ENCODE assay signal across 8 cellular contexts in the genomic region with DNA sequence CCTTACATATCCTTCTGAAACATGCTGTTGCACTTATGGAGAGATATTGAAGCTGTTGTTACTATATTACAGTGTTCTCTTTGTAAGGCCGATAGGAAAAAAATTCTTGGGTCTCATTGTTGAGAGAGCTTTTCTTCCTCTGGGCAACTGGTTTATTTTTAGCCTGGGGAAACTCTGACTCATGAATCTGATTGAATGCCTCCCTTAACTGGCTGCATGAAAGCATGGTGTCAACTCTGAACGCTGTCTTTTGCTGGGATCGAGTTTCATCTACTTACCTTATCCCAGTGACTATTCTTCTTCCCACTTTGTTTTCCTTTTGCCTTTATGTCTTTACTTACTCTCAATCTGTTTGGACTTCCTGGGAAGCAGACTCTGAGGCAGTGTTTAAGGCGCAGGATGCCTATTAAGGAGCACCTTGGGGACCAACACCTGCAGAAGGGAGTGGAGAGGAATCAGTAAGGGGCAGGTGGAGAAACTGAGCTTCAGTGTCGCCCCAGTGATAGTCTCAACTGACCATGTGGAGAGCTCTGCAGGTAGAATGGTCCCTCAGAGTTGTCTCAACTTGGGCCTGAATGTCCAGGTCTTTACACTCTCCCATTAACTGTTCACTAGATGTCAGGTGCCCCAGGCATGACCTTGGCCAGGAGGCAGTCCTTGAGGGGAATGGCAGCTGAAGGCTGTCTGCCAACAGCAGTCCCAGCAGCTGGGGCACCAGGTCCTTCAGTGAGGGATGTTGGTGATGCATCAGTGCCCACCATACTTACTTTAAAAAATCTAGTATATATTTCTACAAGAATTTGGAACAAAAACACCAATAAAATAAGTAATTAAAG.
DNase-seq lines count a peak whose midpoint lies in the region; ATAC-seq, FAIRE-seq and TF ChIP-seq lines count a peak whose summit lies in the region.

No MANE protein-coding gene starts in this region.

- no peak overlapping the region for H3K27ac ChIP-seq in HepG2 (ENCODE audit: extremely low read length, insufficient read depth, low read length)
- H3K27ac ChIP-seq in OCI-LY7 (ENCODE audit: low read depth, low read length, poor library complexity, severe bottlenecking): no peak overlapping the region

- BruUV-seq in HepG2 (replicated peaks; lab: Mats Ljungman, UMichigan) (no TSS peak), OCI-LY7 (replicated peaks; lab: Mats Ljungman, UMichigan) (no TSS peak)

- POLR2A ChIA-PET in HepG2 (lab: Yijun Ruan, JAX) (no interaction called here), OCI-LY7 (lab: Charles Lee) (interaction anchor here (0.7 kb wide), 1 partner anchor 32 kb away, joined by 3 read pairs; no protein-coding TSS in a partner anchor)

- no peak for TF ChIP-seq CTCF in AG09309 (IDR thresholded peaks at IDR 0.05; ENCODE audit: control insufficient read depth, insufficient read depth, low read depth, low read length, missing control alignments)
- no peak for TF ChIP-seq CTCF in HepG2 (CRISPR knock-in tag; IDR thresholded peaks at IDR 0.05)
- TF ChIP-seq CTCF in OCI-LY7 (conservative IDR thresholded peaks at IDR 0.05; ENCODE audit: low read length): no peak

- H3K36me3 Mint-ChIP-seq in activated T-cell treated with anti-CD3 and anti-CD28 coated beads, Interleukin-2, amount 50 U/mL, for 72 hours (ENCODE audit: insufficient read depth in 2 of 2): no peaks in the 10 kb centered on the region

- no peaks in the 10 kb centered on the region for H3K9me2 ChIP-seq in OCI-LY7 (ENCODE audit: insufficient read depth, low read length)

- H3K4me1 Mint-ChIP-seq in activated T-cell treated with anti-CD3 and anti-CD28 coated beads, Interleukin-2, amount 50 U/mL, for 72 hours (ENCODE audit: low read depth): no peaks in the 10 kb centered on the region

- ATAC-seq in HepG2: no peak
- ATAC-seq in activated T-cell treated with anti-CD3 and anti-CD28 coated beads, Interleukin-2, amount 50 U/mL, for 72 hours (replicated peaks in 1 of 2): no peak

- no peaks in the 10 kb centered on the region for H3K9me3 Mint-ChIP-seq in activated T-cell treated with anti-CD3 and anti-CD28 coated beads, Interleukin-2, amount 50 U/mL, for 72 hours

- no peaks in the 10 kb centered on the region for H3K27me3 Mint-ChIP-seq in activated T-cell treated with anti-CD3 and anti-CD28 coated beads, Interleukin-2, amount 50 U/mL, for 72 hours (ENCODE audit: low read depth)

- peaks cover 0 to 3% of the 10 kb centered on the region in 2 experiments; a peak in 2 of 5 replicates for H3K27me3 ChIP-seq in HepG2 (ENCODE audit: control insufficient read depth in 1 of 2, insufficient read depth in 2 of 2, low read length in 2 of 2)

- no peak overlapping the region for H2AFZ ChIP-seq in HepG2 (ENCODE audit: low read length)
- no peak overlapping the region for H2AFZ ChIP-seq in OCI-LY7 (ENCODE audit: low read length)

- 3% methylated on average over 5 of the region's 5 CpGs for WGBS in HepG2 (ENCODE audit: low lambda C conversion rate)

- H3K36me3 ChIP-seq in HepG2 (replicated peaks in 1 of 2; ENCODE audit: control insufficient read depth in 1 of 2, insufficient read depth in 2 of 2, low read length in 2 of 2): no peaks in the 10 kb centered on the region
- no peaks in the 10 kb centered on the region for H3K36me3 ChIP-seq in OCI-LY7 (ENCODE audit: insufficient read depth, low read length)

- no peak for TF ChIP-seq POLR2A in HepG2 (IDR thresholded peaks at IDR 0.05; ENCODE audit: insufficient read depth in 1 of 2, low read depth in 2 of 2, low read length in 2 of 2)

- no peak overlapping the region for H3K9ac ChIP-seq in HepG2 (ENCODE audit: insufficient read depth, low read depth, low read length)

- H3K4me1 ChIP-seq in HepG2 (ENCODE audit: insufficient read depth, low read length): no peaks in the 10 kb centered on the region
- H3K4me1 ChIP-seq in OCI-LY7 (ENCODE audit: insufficient read depth, low read length, poor library complexity, severe bottlenecking): no peaks in the 10 kb centered on the region

- DNase-seq in AG09309 (ENCODE audit: low read depth) (peak; percentile 73), MV-4-11 (lab: John Stamatoyannopoulos, UW) (peak; percentile 69), cerebellum (ENCODE audit: low spot score) (peak; percentile 3), HepG2 (ENCODE audit: low spot score) (peak; percentile 10), NAMALWA (ENCODE audit: low spot score) (no peak), OCI-LY7 (ENCODE audit: low spot score) (no peak), NCI-H524 (lab: John Stamatoyannopoulos, UW) (no peak)
- no peak for DNase-seq in activated T-cell treated with anti-CD3 and anti-CD28 coated beads, Interleukin-2, amount 50 U/mL, for 72 hours

- TF ChIP-seq EP300 in HepG2 (IDR thresholded peaks at IDR 0.05; ENCODE audit: low read depth in 2 of 2, low read length in 2 of 2): no peak
- TF ChIP-seq EP300 in HepG2 (CRISPR knock-in tag; IDR thresholded peaks at IDR 0.05; ENCODE audit: borderline replicate concordance): no peak

- no peak for FAIRE-seq in HepG2 (lab: Jason Lieb, UNC)

- intact Hi-C loops in HepG2 (cut with micrococcal nuclease; ENCODE audit: unreplicated experiment): no loop called here
- intact Hi-C loops in OCI-LY7 (cut with micrococcal nuclease; ENCODE audit: unreplicated experiment): no loop called here

- CTCF ChIA-PET in HepG2 (lab: Yijun Ruan, JAX; ENCODE audit: low intra/inter-chr PET ratio, low total read pairs) (no interaction called here), OCI-LY7 (lab: Charles Lee; ENCODE audit: unreplicated experiment) (no interaction called here)

- no peak for TF ChIP-seq RAD21 in HepG2 (CRISPR knock-in tag; IDR thresholded peaks at IDR 0.05)

- H3K4me3 Mint-ChIP-seq in activated T-cell treated with anti-CD3 and anti-CD28 coated beads, Interleukin-2, amount 50 U/mL, for 72 hours: no peak overlapping the region

- in situ Hi-C loops in HepG2 (cut with HindIII; ENCODE audit: extremely low pct_ligation_motif_present, low pct_unique_long_range_greater_than_20kb): no loop called here

- H4K20me1 ChIP-seq in HepG2 (ENCODE audit: insufficient read depth, low read length): no peaks in the 10 kb centered on the region
- H4K20me1 ChIP-seq in OCI-LY7 (ENCODE audit: insufficient read depth, low read length): no peaks in the 10 kb centered on the region

- H3K9me3 ChIP-seq in HepG2 (ENCODE audit: low read length) (no peaks in the 10 kb centered on the region), OCI-LY7 (ENCODE audit: low read length) (no peaks in the 10 kb centered on the region)

- H3K27ac Mint-ChIP-seq in activated T-cell treated with anti-CD3 and anti-CD28 coated beads, Interleukin-2, amount 50 U/mL, for 72 hours: no peak overlapping the region

- H3K4me3 ChIP-seq in AG09309 (ENCODE audit: control insufficient read depth, low read depth, low read length): no peak overlapping the region
- H3K4me3 ChIP-seq in HepG2 (replicated peaks in 1 of 3; ENCODE audit: insufficient read depth in 1 of 3, low read depth in 2 of 3, low read length in 3 of 3): no peak overlapping the region
- no peak overlapping the region for H3K4me3 ChIP-seq in OCI-LY7 (ENCODE audit: low read depth, low read length, poor library complexity, severe bottlenecking)

- H3K79me2 ChIP-seq in HepG2 (ENCODE audit: insufficient read depth, low read length): no peaks in the 10 kb centered on the region
- no peaks in the 10 kb centered on the region for H3K79me2 ChIP-seq in OCI-LY7 (ENCODE audit: insufficient read depth, low read depth, low read length)

- H3K4me2 ChIP-seq in HepG2 (ENCODE audit: low read depth, low read length) (no peak overlapping the region), OCI-LY7 (ENCODE audit: low read length) (no peak overlapping the region)

TF ChIP-seq in HepG2, 621 proteins besides CTCF, POLR2A, EP300 and RAD21 (continues in another document):
- no peak for TF ChIP-seq IKZF1 (IDR thresholded peaks at IDR 0.05)
- no peak for TF ChIP-seq NCOA1 (CRISPR knock-in tag; IDR thresholded peaks at IDR 0.05)
- no peak for TF ChIP-seq ZNF121 (CRISPR knock-in tag; IDR thresholded peaks at IDR 0.05)
- TF ChIP-seq ZNF234 (CRISPR knock-in tag; conservative IDR thresholded peaks at IDR 0.05): no peak
- TF ChIP-seq ZNF33A (CRISPR knock-in tag; IDR thresholded peaks at IDR 0.05; ENCODE audit: borderline replicate concordance): no peak
- TF ChIP-seq MEIS1 (CRISPR knock-in tag; IDR thresholded peaks at IDR 0.05; ENCODE audit: borderline replicate concordance): no peak
- TF ChIP-seq, protein P1, sequence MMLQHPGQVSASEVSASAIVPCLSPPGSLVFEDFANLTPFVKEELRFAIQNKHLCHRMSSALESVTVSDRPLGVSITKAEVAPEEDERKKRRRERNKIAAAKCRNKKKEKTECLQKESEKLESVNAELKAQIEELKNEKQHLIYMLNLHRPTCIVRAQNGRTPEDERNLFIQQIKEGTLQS (CRISPR knock-in tag; IDR thresholded peaks at IDR 0.05): no peak
- TF ChIP-seq ZNF720 (CRISPR knock-in tag; IDR thresholded peaks at IDR 0.05): no peak
- no peak for TF ChIP-seq RCOR2 (CRISPR knock-in tag; IDR thresholded peaks at IDR 0.05)
- TF ChIP-seq, protein P2, sequence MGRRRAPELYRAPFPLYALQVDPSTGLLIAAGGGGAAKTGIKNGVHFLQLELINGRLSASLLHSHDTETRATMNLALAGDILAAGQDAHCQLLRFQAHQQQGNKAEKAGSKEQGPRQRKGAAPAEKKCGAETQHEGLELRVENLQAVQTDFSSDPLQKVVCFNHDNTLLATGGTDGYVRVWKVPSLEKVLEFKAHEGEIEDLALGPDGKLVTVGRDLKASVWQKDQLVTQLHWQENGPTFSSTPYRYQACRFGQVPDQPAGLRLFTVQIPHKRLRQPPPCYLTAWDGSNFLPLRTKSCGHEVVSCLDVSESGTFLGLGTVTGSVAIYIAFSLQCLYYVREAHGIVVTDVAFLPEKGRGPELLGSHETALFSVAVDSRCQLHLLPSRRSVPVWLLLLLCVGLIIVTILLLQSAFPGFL (CRISPR knock-in tag; IDR thresholded peaks at IDR 0.05): no peak
- no peak for TF ChIP-seq ZNF781 (CRISPR knock-in tag; IDR thresholded peaks at IDR 0.05; ENCODE audit: borderline replicate concordance, not compliant biosample characterization)

Comparison
In these comparisons a context has a peak if more than half of its experiments do, and no peak if none do; other contexts are left out.
1. DNase-seq: peak in AG09309 (single experiment), MV-4-11 (single experiment), cerebellum (single experiment) and HepG2 (single experiment); none in NAMALWA (single experiment), activated T-cell treated with anti-CD3 and anti-CD28 coated beads, Interleukin-2, amount 50 U/mL, for 72 hours (0 of 2), OCI-LY7 (single experiment) and NCI-H524 (0 of 2).